Comparison of ENCODE assay signal across 20 cellular contexts in the genomic region with DNA sequence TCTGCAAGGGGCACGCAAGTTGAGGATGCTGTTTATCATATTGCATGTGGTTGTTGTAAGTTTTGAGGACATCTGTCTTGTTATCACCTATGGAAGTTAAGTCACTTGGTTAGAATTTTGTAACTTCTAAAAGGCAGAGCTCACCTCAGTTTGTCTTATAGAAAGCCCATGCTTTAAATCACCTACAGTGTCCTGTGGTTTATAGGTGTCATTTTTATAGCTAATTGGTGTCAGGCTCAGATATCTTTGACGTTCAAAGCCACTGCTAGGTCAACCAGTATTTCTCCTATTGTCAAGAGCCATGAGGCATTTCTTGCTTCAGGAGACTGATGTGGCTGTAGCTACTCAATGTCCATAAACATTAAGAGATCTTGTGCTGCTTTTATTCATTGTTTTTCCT.
"Had no signal": no experiment of that assay in that cellular context is flagged by ENCODE, and none has a peak within 500 bp of the region (broad histone marks: within the 10 kb centered on the region; RNA-seq: fewer than 3 reads in every experiment).

No MANE protein-coding gene starts in this region.

- H3K27ac ChIP-seq: body of pancreas, neutrophil, VCaP had no signal

- H3K27me3 Mint-ChIP-seq: stimulated activated memory B cell treated with anti-CD40 and anti-IgM and Interleukin-4, amounts not matched to agents 10 μg/mL and 1 μg/mL and 100 μg/mL, for 72 hours had no signal

- H3K27ac Mint-ChIP-seq: activated naive CD8-positive, alpha-beta T cell; activated T-helper 1 cell treated with anti-CD3 and anti-CD28 coated beads, Interleukin-12 subunit alpha, Interleukin-12 subunit beta, Interleukin-2, Interleukin-4 antibody, amounts not matched to agents 30 ng/mL and 10 ng/mL and 1 ng/mL, durations not matched to agents 14 hours and 24 hours and 36 hours; naive thymus-derived CD4-positive, alpha-beta T cell; stimulated activated memory B cell treated with anti-CD40 and anti-IgM and Interleukin-4, amounts not matched to agents 10 μg/mL and 1 μg/mL and 100 μg/mL, for 72 hours had no signal

- DNase-seq: activated CD4-positive, alpha-beta T cell treated with anti-CD3 and anti-CD28 coated beads, Interleukin-2, amount 50 U/mL, for 4 hours; amniotic stem cell; body of pancreas; caudate nucleus; gastrocnemius medialis; head of caudate nucleus; kidney; left ventricle myocardium superior; naive thymus-derived CD4-positive, alpha-beta T cell; sigmoid colon; stimulated activated CD4-positive, alpha-beta T cell treated with anti-CD3 and anti-CD28 coated beads, Interleukin-4, amount 100 ng/mL, for 4 hours; SW 1271; T-helper 2 cell; thyroid gland had no signal

- H3K9me3 ChIP-seq: body of pancreas, gastrocnemius medialis, neutrophil, sigmoid colon, thyroid gland had no signal

- H3K36me3 Mint-ChIP-seq: activated naive CD8-positive, alpha-beta T cell had no signal

- H3K4me1 ChIP-seq: body of pancreas had no signal

- H3K27me3 ChIP-seq: body of pancreas, gastrocnemius medialis, sigmoid colon, thyroid gland had no signal

- H3K9me3 Mint-ChIP-seq: activated T-helper 1 cell treated with anti-CD3 and anti-CD28 coated beads, Interleukin-12 subunit alpha, Interleukin-12 subunit beta, Interleukin-2, Interleukin-4 antibody, amounts not matched to agents 30 ng/mL and 10 ng/mL and 1 ng/mL, durations not matched to agents 14 hours and 24 hours and 36 hours; stimulated activated memory B cell treated with anti-CD40 and anti-IgM and Interleukin-4, amounts not matched to agents 10 μg/mL and 1 μg/mL and 100 μg/mL, for 72 hours had no signal

- H3K36me3 ChIP-seq: neutrophil had no signal

- H3K4me3 Mint-ChIP-seq: activated naive CD8-positive, alpha-beta T cell; activated T-helper 1 cell treated with anti-CD3 and anti-CD28 coated beads, Interleukin-12 subunit alpha, Interleukin-12 subunit beta, Interleukin-2, Interleukin-4 antibody, amounts not matched to agents 30 ng/mL and 10 ng/mL and 1 ng/mL, durations not matched to agents 14 hours and 24 hours and 36 hours; naive thymus-derived CD4-positive, alpha-beta T cell; stimulated activated memory B cell treated with anti-CD40 and anti-IgM and Interleukin-4, amounts not matched to agents 10 μg/mL and 1 μg/mL and 100 μg/mL, for 72 hours had no signal

- H3K4me3 ChIP-seq: body of pancreas, gastrocnemius medialis, sigmoid colon, thyroid gland had no signal

- ATAC-seq: body of pancreas; esophagus mucosa; gastrocnemius medialis; left ventricle myocardium superior; naive thymus-derived CD4-positive, alpha-beta T cell; stimulated activated memory B cell treated with anti-CD40 and anti-IgM and Interleukin-4, amounts not matched to agents 10 μg/mL and 1 μg/mL and 100 μg/mL, for 72 hours had no signal
